Comparison of ENCODE assay signal across 15 cellular contexts in the genomic region with DNA sequence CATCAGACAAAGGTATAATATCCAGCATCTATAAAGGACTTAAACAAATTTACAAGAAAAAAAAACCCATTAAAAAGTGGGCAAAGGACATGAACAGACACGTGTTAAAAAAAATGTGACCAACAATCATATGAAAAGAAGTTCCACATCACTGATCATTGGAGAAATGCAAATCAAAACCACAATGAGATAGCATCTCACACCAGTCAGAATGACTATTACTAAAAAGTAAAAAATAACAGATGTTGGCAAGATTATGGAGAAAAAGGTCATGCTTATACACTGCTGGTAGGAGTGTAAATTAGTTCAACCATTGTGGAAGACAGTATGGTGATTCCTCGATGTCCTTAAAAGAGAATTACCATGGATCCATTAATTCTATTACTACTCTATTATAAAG. TPM values are rescaled to one million over a fixed set of nuclear protein-coding genes. Genes with fewer than 3 reads are reported as not detected.
A peak's percentile ranks its signal among the peaks of the same experiment; 100 is the strongest.
DNase-seq lines count a peak whose midpoint lies in the region; ATAC-seq and FAIRE-seq lines count a peak whose summit lies in the region.
"Not testable (repeated sequence)": the region's sequence is repeated elsewhere in the genome, so short reads cannot be mapped to it uniquely, and the experiment has no call there.
"Had no signal": no experiment of that assay in that cellular context is flagged by ENCODE, and none has a peak within 500 bp of the region (broad histone marks: within the 10 kb centered on the region; RNA-seq: fewer than 3 reads in every experiment).

No MANE protein-coding gene starts in this region.

- peak; percentile 58 for ATAC-seq in GM19463 (IDR thresholded peaks at IDR 0.05; ENCODE audit: unreplicated experiment)

- peak; percentile 70 for FAIRE-seq in RCC 7860 (lab: Jason Lieb, UNC)

- DNase-seq in Caki2 (ENCODE audit: low read depth), result peak; percentile 67
- DNase-seq in KBM-7, result peak; percentile 1
- DNase-seq in NCI-H526 (lab: John Stamatoyannopoulos, UW), result peak; percentile 51 to 65
- DNase-seq in RCC 7860 (ENCODE audit: low spot score), result not testable (repeated sequence)
- peak; percentile 10 for DNase-seq in glomerular visceral epithelial cell (ENCODE audit: extremely low spot score)
- peak; percentile 4 for DNase-seq in renal cortical epithelial cell (ENCODE audit: low read depth)

- in situ Hi-C loops in Caki2 (cut with HindIII; ENCODE audit: low pct_unique_long_range_greater_than_20kb, low sequenced_read_pairs); KBM-7 (cut with MboI; ENCODE audit: low pct_unique_long_range_greater_than_20kb, low sequenced_read_pairs): not testable (repeated sequence)

RNA-seq across cellular contexts. Expression of gene ARPP21, which starts 19.1 kb away (rescaled TPM):
- total RNA-seq in Caki2 (2014; rRNA removed; shearing (Covaris generic); ENCODE audit: low replicate concordance), result 0.41 TPM in 1 of 2 replicates, not detected in the other
- 0.15 TPM in 1 of 2 replicates, not detected in the other for total RNA-seq in renal cortical epithelial cell
- total RNA-seq: A172; A673; Calu3; CD4-positive, alpha-beta T cell; CD8-positive, alpha-beta memory T cell; Daoy; G401; HFFc6 had no signal
